1 cellular context compared by ENCODE assay signal in genomic region chr1:161506336-161507223, GRCh38.
A peak's percentile ranks its signal among the peaks of the same experiment; 100 is the strongest.
TF ChIP-seq lines count a peak whose summit lies in the region.

No MANE protein-coding gene starts in this region.

TF ChIP-seq in K562, 482 proteins besides CTCF, POLR2A, EP300 and RAD21 (continued from another document):
- TF ChIP-seq, protein P1, sequence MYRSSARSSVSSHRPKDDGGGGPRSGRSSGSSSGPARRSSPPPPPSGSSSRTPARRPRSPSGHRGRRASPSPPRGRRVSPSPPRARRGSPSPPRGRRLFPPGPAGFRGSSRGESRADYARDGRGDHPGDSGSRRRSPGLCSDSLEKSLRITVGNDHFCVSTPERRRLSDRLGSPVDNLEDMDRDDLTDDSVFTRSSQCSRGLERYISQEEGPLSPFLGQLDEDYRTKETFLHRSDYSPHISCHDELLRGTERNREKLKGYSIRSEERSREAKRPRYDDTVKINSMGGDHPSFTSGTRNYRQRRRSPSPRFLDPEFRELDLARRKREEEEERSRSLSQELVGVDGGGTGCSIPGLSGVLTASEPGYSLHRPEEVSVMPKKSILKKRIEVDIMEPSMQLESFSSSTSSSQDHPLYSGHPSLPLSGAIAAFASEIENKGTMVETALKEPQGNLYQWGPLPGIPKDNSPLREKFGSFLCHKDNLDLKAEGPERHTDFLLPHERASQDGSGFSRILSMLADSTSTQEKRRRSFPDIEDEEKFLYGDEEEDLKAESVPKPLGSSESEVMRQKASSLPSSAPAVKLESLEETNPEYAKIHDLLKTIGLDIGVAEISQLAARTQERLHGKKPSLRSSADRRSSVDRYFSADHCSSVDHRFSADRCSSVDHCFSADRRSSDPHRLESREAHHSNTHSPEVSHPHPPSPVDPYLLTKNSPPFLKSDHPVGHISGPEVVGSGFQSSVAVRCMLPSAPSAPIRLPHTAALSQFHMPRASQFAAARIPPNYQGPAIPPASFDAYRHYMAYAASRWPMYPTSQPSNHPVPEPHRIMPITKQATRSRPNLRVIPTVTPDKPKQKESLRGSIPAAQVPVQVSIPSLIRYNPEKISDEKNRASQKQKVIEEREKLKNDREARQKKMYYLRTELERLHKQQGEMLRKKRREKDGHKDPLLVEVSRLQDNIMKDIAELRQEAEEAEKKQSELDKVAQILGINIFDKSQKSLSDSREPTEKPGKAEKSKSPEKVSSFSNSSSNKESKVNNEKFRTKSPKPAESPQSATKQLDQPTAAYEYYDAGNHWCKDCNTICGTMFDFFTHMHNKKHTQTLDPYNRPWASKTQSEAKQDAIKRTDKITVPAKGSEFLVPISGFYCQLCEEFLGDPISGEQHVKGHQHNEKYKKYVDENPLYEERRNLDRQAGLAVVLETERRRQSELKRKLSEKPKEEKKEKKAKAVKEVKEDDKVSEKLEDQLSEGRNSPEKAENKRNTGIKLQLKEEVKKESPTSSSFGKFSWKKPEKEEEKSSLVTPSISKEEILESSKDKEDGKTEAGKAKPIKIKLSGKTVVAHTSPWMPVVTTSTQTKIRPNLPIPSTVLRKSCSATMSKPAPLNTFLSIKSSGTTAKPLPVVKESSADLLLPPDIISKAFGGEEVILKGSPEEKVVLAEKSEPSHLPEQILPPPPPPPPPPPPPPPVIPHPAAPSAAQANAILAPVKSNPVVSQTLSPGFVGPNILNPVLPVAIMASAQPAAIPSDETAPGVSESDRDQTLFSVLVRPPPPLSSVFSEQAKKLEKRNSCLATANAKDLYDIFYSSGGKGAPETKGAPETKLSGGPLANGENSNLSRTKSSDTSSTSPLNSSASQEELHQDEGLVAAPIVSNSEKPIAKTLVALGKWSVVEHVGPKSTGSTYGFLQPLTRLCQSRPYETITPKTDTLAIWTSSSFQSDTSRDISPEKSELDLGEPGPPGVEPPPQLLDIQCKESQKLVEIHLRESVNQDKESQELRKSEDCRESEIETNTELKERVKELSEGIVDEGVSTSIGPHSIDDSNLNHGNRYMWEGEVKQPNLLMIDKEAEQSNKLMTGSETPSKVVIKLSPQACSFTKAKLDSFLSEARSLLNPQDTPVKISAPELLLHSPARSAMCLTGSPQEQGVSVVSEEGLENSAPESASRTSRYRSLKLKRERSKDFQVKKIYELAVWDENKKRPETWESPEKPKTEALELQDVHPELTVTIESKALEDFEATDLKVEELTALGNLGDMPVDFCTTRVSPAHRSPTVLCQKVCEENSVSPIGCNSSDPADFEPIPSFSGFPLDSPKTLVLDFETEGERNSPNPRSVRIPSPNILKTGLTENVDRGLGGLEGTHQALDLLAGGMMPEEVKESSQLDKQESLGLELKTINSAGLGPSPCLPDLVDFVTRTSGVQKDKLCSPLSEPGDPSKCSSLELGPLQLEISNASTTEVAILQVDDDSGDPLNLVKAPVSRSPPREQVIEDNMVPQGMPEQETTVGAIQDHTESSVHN (IDR thresholded peaks at IDR 0.05; ENCODE audit: borderline replicate concordance in 1 of 2, low read depth in 1 of 2) = no peak
- TF ChIP-seq ZNF263 (CRISPR knock-in tag; IDR thresholded peaks at IDR 0.05; ENCODE audit: borderline replicate concordance) (peak; percentile 87), ZNF324 (CRISPR knock-in tag; IDR thresholded peaks at IDR 0.05) (no peak), CBFA2T3 (IDR thresholded peaks at IDR 0.05) (peak; percentile 12; the same call in 1 of the 2 replicates), CEBPZ (IDR thresholded peaks at IDR 0.05; ENCODE audit: borderline replicate concordance, low read depth, low read length) (no peak), BHLHE40 (IDR thresholded peaks at IDR 0.05; ENCODE audit: low read length) (peak; percentile 58), HDAC1 (IDR thresholded peaks at IDR 0.05) (peak in 1 of 2 experiments; percentile 87; a peak in 2 of 4 replicates), CEBPG (CRISPR knock-in tag; IDR thresholded peaks at IDR 0.05) (no peak), CEBPG (tag; conservative IDR thresholded peaks at IDR 0.05 in 1 of 2, IDR thresholded peaks at IDR 0.05 in 1 of 2) (peak in 1 of 2 experiments; percentile 11; a peak in 1 of 4 replicates), CREBBP (IDR thresholded peaks at IDR 0.05; ENCODE audit: low read depth, low read length) (no peak), ZNF507 (tag; conservative IDR thresholded peaks at IDR 0.05) (no peak), NFRKB (IDR thresholded peaks at IDR 0.05; ENCODE audit: low read depth) (0 out of 2 replicates have a peak, but pooled peaks have one; percentile 50), ZFX (CRISPR knock-in tag; IDR thresholded peaks at IDR 0.05) (peak; percentile 45), POLR2AphosphoS5 (IDR thresholded peaks at IDR 0.05; ENCODE audit: control insufficient read depth, insufficient read depth, low read depth, low read length) (no peak; the same call in 1 of the 2 replicates), TEAD4 (IDR thresholded peaks at IDR 0.05; ENCODE audit: low read length) (0 out of 2 replicates have a peak, but pooled peaks have one; percentile 9), TEAD4 (CRISPR knock-in tag; IDR thresholded peaks at IDR 0.05; ENCODE audit: borderline replicate concordance) (no peak), CEBPB (tag; IDR thresholded peaks at IDR 0.05) (peak; percentile 61; the same call in 1 of the 2 replicates), NFIC (IDR thresholded peaks at IDR 0.05) (0 out of 2 replicates have a peak, but pooled peaks have one; percentile 5), RBFOX2 (IDR thresholded peaks at IDR 0.05; ENCODE audit: low read depth, low read length) (peak; percentile 70), HDAC2 (IDR thresholded peaks at IDR 0.05) (0 out of 2 replicates have a peak, but pooled peaks have one; percentile 61), SOX6 (IDR thresholded peaks at IDR 0.05) (0 out of 2 replicates have a peak, but pooled peaks have one; percentile 14)
- TF ChIP-seq, protein P2, sequence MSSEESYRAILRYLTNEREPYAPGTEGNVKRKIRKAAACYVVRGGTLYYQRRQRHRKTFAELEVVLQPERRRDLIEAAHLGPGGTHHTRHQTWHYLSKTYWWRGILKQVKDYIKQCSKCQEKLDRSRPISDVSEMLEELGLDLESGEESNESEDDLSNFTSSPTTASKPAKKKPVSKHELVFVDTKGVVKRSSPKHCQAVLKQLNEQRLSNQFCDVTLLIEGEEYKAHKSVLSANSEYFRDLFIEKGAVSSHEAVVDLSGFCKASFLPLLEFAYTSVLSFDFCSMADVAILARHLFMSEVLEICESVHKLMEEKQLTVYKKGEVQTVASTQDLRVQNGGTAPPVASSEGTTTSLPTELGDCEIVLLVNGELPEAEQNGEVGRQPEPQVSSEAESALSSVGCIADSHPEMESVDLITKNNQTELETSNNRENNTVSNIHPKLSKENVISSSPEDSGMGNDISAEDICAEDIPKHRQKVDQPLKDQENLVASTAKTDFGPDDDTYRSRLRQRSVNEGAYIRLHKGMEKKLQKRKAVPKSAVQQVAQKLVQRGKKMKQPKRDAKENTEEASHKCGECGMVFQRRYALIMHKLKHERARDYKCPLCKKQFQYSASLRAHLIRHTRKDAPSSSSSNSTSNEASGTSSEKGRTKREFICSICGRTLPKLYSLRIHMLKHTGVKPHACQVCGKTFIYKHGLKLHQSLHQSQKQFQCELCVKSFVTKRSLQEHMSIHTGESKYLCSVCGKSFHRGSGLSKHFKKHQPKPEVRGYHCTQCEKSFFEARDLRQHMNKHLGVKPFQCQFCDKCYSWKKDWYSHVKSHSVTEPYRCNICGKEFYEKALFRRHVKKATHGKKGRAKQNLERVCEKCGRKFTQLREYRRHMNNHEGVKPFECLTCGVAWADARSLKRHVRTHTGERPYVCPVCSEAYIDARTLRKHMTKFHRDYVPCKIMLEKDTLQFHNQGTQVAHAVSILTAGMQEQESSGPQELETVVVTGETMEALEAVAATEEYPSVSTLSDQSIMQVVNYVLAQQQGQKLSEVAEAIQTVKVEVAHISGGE (CRISPR knock-in tag; IDR thresholded peaks at IDR 0.05) = 0 out of 6 replicates have a peak, but pooled peaks of 1 of the 3 experiments have one; percentile 45
TF ChIP-seq in K562: peak in this region for 56.
